Comparison of ENCODE assay signal across 8 cellular contexts in genomic region chr3:126654571-126655393, GRCh38. TPM values are rescaled to one million over a fixed set of nuclear protein-coding genes. Genes with fewer than 3 reads are reported as not detected.
DNase-seq lines count a peak whose midpoint lies in the region; ATAC-seq, FAIRE-seq and TF ChIP-seq lines count a peak whose summit lies in the region.

TXNRD3 (minus strand) TSS chr3:126655124.

- H3K9me1 ChIP-seq in endothelial cell of umbilical vein (replicated peaks; ENCODE audit: control insufficient read depth, extremely low read depth, insufficient read depth, low read length) = no peaks in the 10 kb centered on the region

- POLR2A ChIA-PET in endothelial cell of umbilical vein (lab: Charles Lee) = no interaction called here

- H4K20me1 ChIP-seq in endothelial cell of umbilical vein (replicated peaks; ENCODE audit: control insufficient read depth, extremely low read depth, insufficient read depth, low read length) = no peaks in the 10 kb centered on the region

- intact Hi-C loops in endothelial cell of umbilical vein (cut with micrococcal nuclease) = loop anchor here (1.0 to 2.0 kb wide), 3 partner anchors 50 to 328 kb away; partner anchors contain the start of gene CHCHD6

- no peak for ATAC-seq in GM18873 (IDR thresholded peaks at IDR 0.05; ENCODE audit: low FRiP score, unreplicated experiment)

- H3K4me2 ChIP-seq in endothelial cell of umbilical vein (ENCODE audit: insufficient read depth, low read length) = peak within 1 kb of the TSS; percentile 98

- peak within 1 kb of the TSS; percentile 91 for H2AFZ ChIP-seq in endothelial cell of umbilical vein (ENCODE audit: low read depth, low read length)

- H3K9me3 ChIP-seq in endothelial cell of umbilical vein (replicated peaks; ENCODE audit: control insufficient read depth, insufficient read depth, low read length) = no peaks in the 10 kb centered on the region

- no peak for TF ChIP-seq POLR2A in endothelial cell of umbilical vein (IDR thresholded peaks at IDR 0.05; ENCODE audit: low read depth, low read length)

- peak; percentile 21 for DNase-seq in SKM-1 (lab: John Stamatoyannopoulos, UW; ENCODE audit: unreplicated experiment)
- DNase-seq in SKM-1 treated with dmso at 0.1 percent for 144 hours (lab: John Stamatoyannopoulos, UW; ENCODE audit: unreplicated experiment) = no peak
- DNase-seq in NCI-H526 (lab: John Stamatoyannopoulos, UW) = peak; percentile 81 to 97
- DNase-seq in activated T-cell treated with anti-CD3 and anti-CD28 coated beads for 1 hour (ENCODE audit: low read depth) = peak; percentile 76
- DNase-seq in endothelial cell of umbilical vein (ENCODE audit: low read depth, low spot score) = peak; percentile 64
- DNase-seq in midbrain (lab: John Stamatoyannopoulos, UW) = peak; percentile 68
- peak; percentile 61 for DNase-seq in stimulated activated CD8-positive, alpha-beta memory T cell treated with anti-CD3 and anti-CD28 coated beads, Interleukin-15, amount 100 ng/mL, for 1 hour (ENCODE audit: low read depth)

- H3K4me1 ChIP-seq in endothelial cell of umbilical vein (ENCODE audit: control insufficient read depth, extremely low read depth, insufficient read depth, low read length) = peaks cover 8% of the 10 kb centered on the region

- peak within 1 kb of the TSS; percentile 37 for H3K27ac ChIP-seq in endothelial cell of umbilical vein (ENCODE audit: insufficient read depth, low read depth, low read length)

- CTCF ChIA-PET in endothelial cell of umbilical vein (lab: Charles Lee) = interaction anchor here (0.7 to 1.5 kb wide), 4 partner anchors 24 to 892 kb away, joined by 3 to 4 read pairs (median 4); no protein-coding TSS in a partner anchor

- dilution Hi-C loops in endothelial cell of umbilical vein (cut with MboI; ENCODE audit: extremely low pct_ligation_motif_present, low sequenced_read_pairs) = no loop called here

- no peak for TF ChIP-seq CTCF in endothelial cell of umbilical vein (IDR thresholded peaks at IDR 0.05; ENCODE audit: extremely low read depth in 1 of 2, insufficient read depth in 1 of 2, low read depth in 1 of 2, low read length in 2 of 2)

- no peaks in the 10 kb centered on the region for H3K79me2 ChIP-seq in endothelial cell of umbilical vein (ENCODE audit: control insufficient read depth, insufficient read depth, low read length)

- H3K9ac ChIP-seq in endothelial cell of umbilical vein (replicated peaks; ENCODE audit: extremely low read depth, insufficient read depth, low read length) = peak within 1 kb of the TSS; percentile 75

- peaks cover 0 to 6% of the 10 kb centered on the region in 2 experiments for H3K27me3 ChIP-seq in endothelial cell of umbilical vein (ENCODE audit: control insufficient read depth in 2 of 2, insufficient read depth in 2 of 2, low read length in 2 of 2)

- peak within 1 kb of the TSS; percentile 41 to 84 (median 55) for H3K4me3 ChIP-seq in endothelial cell of umbilical vein (replicated peaks in 1 of 3; ENCODE audit: insufficient read depth in 1 of 3, low read depth in 1 of 3, low read length in 3 of 3)

- FAIRE-seq in endothelial cell of umbilical vein (lab: Jason Lieb, UNC) = peak; percentile 57

- H3K36me3 ChIP-seq in endothelial cell of umbilical vein (ENCODE audit: control insufficient read depth in 2 of 2, extremely low read depth in 1 of 2, insufficient read depth in 2 of 2, low read length in 2 of 2) = no peaks in the 10 kb centered on the region

- no TSS peak for BruUV-seq in endothelial cell of umbilical vein (replicated peaks; lab: Mats Ljungman, UMichigan)

TF ChIP-seq in endothelial cell of umbilical vein, 7 proteins besides CTCF, POLR2A, EP300 and RAD21:
- peak; percentile 65 for TF ChIP-seq POLR2AphosphoS5 (IDR thresholded peaks at IDR 0.05; ENCODE audit: insufficient read depth, low read depth, low read length)
- TF ChIP-seq FOS (IDR thresholded peaks at IDR 0.05; ENCODE audit: borderline replicate concordance, insufficient read depth, low read length) = no peak

RNA-seq across cellular contexts. Expression of gene TXNRD3, which starts in this region (rescaled TPM):
- total RNA-seq in endothelial cell of umbilical vein = 5.0 and 7.1 TPM in 2 replicates
- 2.5 and 2.6 TPM in 2 replicates for polyA plus RNA-seq in endothelial cell of umbilical vein
- 2.7 TPM in 2 replicates for polyA plus RNA-seq in endothelial cell of umbilical vein (2011; cell fraction: cytosol; rRNA removed)
- polyA plus RNA-seq in endothelial cell of umbilical vein (2011; cell fraction: nucleus; rRNA removed) = 2.9 and 7.2 TPM in 2 replicates
- 9.4 and 10.6 TPM in 2 replicates for polyA plus RNA-seq in endothelial cell of umbilical vein (2012)
- 6.0 and 7.0 TPM in 2 replicates for polyA minus RNA-seq in endothelial cell of umbilical vein
- 3.2 TPM for polyA minus RNA-seq in endothelial cell of umbilical vein (2011; cell fraction: cytosol; rRNA and poly(A)+ RNA removed)
- 1.9 and 2.2 TPM in 2 replicates for polyA minus RNA-seq in endothelial cell of umbilical vein (2011; cell fraction: nucleus; rRNA and poly(A)+ RNA removed)
